In the genomic region with DNA sequence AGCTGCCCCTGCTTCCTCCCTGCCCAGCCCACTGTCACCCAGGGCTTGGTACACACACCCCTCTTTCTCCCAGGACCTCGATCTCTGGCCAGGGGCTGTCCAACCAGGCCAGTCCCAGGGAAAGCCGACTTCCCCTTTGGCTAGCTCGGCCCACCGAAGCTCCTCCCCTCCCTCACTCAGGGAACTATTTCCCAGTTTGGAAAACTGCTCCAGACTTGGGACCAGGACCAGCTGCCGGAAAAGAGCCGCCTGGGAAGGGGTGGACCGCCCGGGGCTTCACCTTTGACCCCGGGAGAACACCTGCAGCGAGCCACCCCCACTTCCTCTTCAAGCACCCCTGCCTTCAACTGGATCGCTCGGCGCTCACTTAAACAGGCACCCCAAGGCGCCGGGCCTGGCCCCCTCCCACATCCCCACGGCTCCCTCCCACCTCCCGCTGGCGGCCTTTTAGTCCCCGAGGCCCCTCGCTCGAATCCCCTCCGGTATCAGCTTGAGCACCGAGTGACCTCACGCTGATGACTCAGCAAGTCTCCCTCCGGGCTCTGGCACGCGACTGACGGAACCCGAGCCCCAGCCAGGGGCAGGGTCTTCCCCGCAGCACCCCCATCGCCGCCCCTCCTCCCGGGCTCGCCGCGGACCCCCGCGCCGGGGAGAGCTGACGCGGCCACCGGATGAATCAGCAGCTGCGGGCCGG, we compare ENCODE assay signal across 8 cellular contexts. TPM values are rescaled to one million over a fixed set of nuclear protein-coding genes. Genes with fewer than 3 reads are reported as not detected.
DNase-seq lines count a peak whose midpoint lies in the region; ATAC-seq, FAIRE-seq and TF ChIP-seq lines count a peak whose summit lies in the region.

No MANE protein-coding gene starts in this region.

- ATAC-seq in GM18502 (IDR thresholded peaks at IDR 0.05; ENCODE audit: poor library complexity, unreplicated experiment), result peak; percentile 11
- ATAC-seq in HG03521 (IDR thresholded peaks at IDR 0.05; ENCODE audit: unreplicated experiment), result peak; percentile 10
- peak; percentile 39 to 72 (median 66) for ATAC-seq in pancreas

- H3K4me1 ChIP-seq in pancreas, result peaks cover 14 to 35% (median 20%) of the 10 kb centered on the region in 3 donors

- H3K4me3 Mint-ChIP-seq in activated naive CD8-positive, alpha-beta T cell treated with anti-CD3 and anti-CD28 coated beads for 36 hours, result peak overlapping the region; percentile 87
- peak overlapping the region; percentile 90 for H3K4me3 Mint-ChIP-seq in glutamatergic neuron (ENCODE audit: unreplicated experiment)

- H3K36me3 ChIP-seq in pancreas, result peaks cover 0 to 6% (median 0%) of the 10 kb centered on the region in 3 donors

- WGBS in pancreas, 2 donors, result 0 to 1% methylated on average over 40 to 44 of the region's 44 CpGs

- no peak for FAIRE-seq in pancreas (lab: Jason Lieb, UNC)

- intact Hi-C loops in pancreas (cut with DNase I), result no loop called here

- H3K9me3 Mint-ChIP-seq in activated naive CD8-positive, alpha-beta T cell treated with anti-CD3 and anti-CD28 coated beads for 36 hours, result no peaks in the 10 kb centered on the region
- peaks cover 8% of the 10 kb centered on the region for H3K9me3 Mint-ChIP-seq in glutamatergic neuron (ENCODE audit: unreplicated experiment)

- DNase-seq in 8988T (peak; percentile 76), SK-N-DZ (ENCODE audit: low spot score) (peak; percentile 63), glutamatergic neuron (peak; percentile 67), pancreas (peak; percentile 80 to 92 (median 86)), ureter (ENCODE audit: low spot score) (peak; percentile 80)
- peak; percentile 68 for DNase-seq in activated naive CD8-positive, alpha-beta T cell treated with anti-CD3 and anti-CD28 coated beads for 36 hours

- TF ChIP-seq CTCF in glutamatergic neuron (IDR thresholded peaks at IDR 0.05; ENCODE audit: partially characterized antibody, unreplicated experiment), result no peak
- no peak for TF ChIP-seq CTCF in pancreas (IDR thresholded peaks at IDR 0.05)

- H3K4me3 ChIP-seq in pancreas, result peak overlapping the region; percentile 84 to 93 (median 90)

- H3K4me1 Mint-ChIP-seq in activated naive CD8-positive, alpha-beta T cell treated with anti-CD3 and anti-CD28 coated beads for 36 hours, result peaks cover 20% of the 10 kb centered on the region
- H3K4me1 Mint-ChIP-seq in glutamatergic neuron (ENCODE audit: low read depth, unreplicated experiment), result peaks cover 29% of the 10 kb centered on the region

- H3K36me3 Mint-ChIP-seq in activated naive CD8-positive, alpha-beta T cell treated with anti-CD3 and anti-CD28 coated beads for 36 hours, result peaks cover 2% of the 10 kb centered on the region
- no peaks in the 10 kb centered on the region for H3K36me3 Mint-ChIP-seq in glutamatergic neuron (ENCODE audit: unreplicated experiment)

- no peaks in the 10 kb centered on the region for H3K27me3 ChIP-seq in pancreas

- peaks cover 10% of the 10 kb centered on the region for H3K27me3 Mint-ChIP-seq in activated naive CD8-positive, alpha-beta T cell treated with anti-CD3 and anti-CD28 coated beads for 36 hours
- H3K27me3 Mint-ChIP-seq in glutamatergic neuron (ENCODE audit: unreplicated experiment), result peaks cover 5% of the 10 kb centered on the region

- peak overlapping the region; percentile 83 to 96 (median 92) for H3K27ac ChIP-seq in pancreas

- H3K27ac Mint-ChIP-seq in activated naive CD8-positive, alpha-beta T cell treated with anti-CD3 and anti-CD28 coated beads for 36 hours, result peak overlapping the region; percentile 89
- peak overlapping the region; percentile 72 for H3K27ac Mint-ChIP-seq in glutamatergic neuron (ENCODE audit: unreplicated experiment)

- H3K9me3 ChIP-seq in pancreas, result no peaks in the 10 kb centered on the region

RNA-seq across cellular contexts. Expression of a gene that starts 0.9 kb away (rescaled TPM):
- polyA plus RNA-seq in SK-N-DZ (2014; cell fraction: cytosol; rRNA removed), result 23.9 and 27.7 TPM in 2 replicates
- polyA plus RNA-seq in SK-N-DZ (2014; cell fraction: nucleus; rRNA removed), result 39.9 and 56.8 TPM in 2 replicates
- total RNA-seq in activated naive CD8-positive, alpha-beta T cell treated with anti-CD3 and anti-CD28 coated beads for 36 hours, result 10 to 100 TPM; 18.4 to 19.2 TPM
- total RNA-seq in glutamatergic neuron (ENCODE audit: unreplicated experiment) (30.6 TPM), pancreas (10 to 100 TPM in 1 of 6 donors, 1 to 10 TPM in 5; 6.4 to 11.1 (median 8.0) TPM), ureter (14.1 TPM)
- 1 to 10 TPM; 6.9 to 8.2 TPM for polyA plus RNA-seq in pancreas

RNA-seq across cellular contexts. Expression of a gene that starts 8.6 kb away (rescaled TPM):
- 13.1 and 31.6 TPM in 2 replicates for polyA plus RNA-seq in SK-N-DZ (2014; cell fraction: cytosol; rRNA removed)
- polyA plus RNA-seq in SK-N-DZ (2014; cell fraction: nucleus; rRNA removed), result 103 and 122 TPM in 2 replicates
- 10 to 100 TPM; 27.3 to 30.1 TPM for total RNA-seq in activated naive CD8-positive, alpha-beta T cell treated with anti-CD3 and anti-CD28 coated beads for 36 hours
- total RNA-seq in glutamatergic neuron (ENCODE audit: unreplicated experiment), result 38.7 TPM
- total RNA-seq in pancreas, result 10 to 100 TPM in 5 of 6 donors, 1 to 10 TPM in 1; 9.6 to 18.1 (median 12.0) TPM
- 10 to 100 TPM; 33.8 to 40.2 TPM for polyA plus RNA-seq in pancreas
- 30.4 TPM for total RNA-seq in ureter

RNA-seq across cellular contexts. Expression of a gene that starts 10.5 kb away (rescaled TPM):
- polyA plus RNA-seq in SK-N-DZ (2014; cell fraction: cytosol; rRNA removed), result 394 and 456 TPM in 2 replicates
- polyA plus RNA-seq in SK-N-DZ (2014; cell fraction: nucleus; rRNA removed), result 318 and 406 TPM in 2 replicates
- total RNA-seq in activated naive CD8-positive, alpha-beta T cell treated with anti-CD3 and anti-CD28 coated beads for 36 hours, result 100 to 1,000 TPM; 158 to 169 TPM
- total RNA-seq in glutamatergic neuron (ENCODE audit: unreplicated experiment) (68.1 TPM), pancreas (100 to 1,000 TPM in 1 of 6 donors, 10 to 100 TPM in 5; 30.6 to 158 (median 52.3) TPM), ureter (63.9 TPM)
- 10 to 100 TPM; 25.4 to 36.9 TPM for polyA plus RNA-seq in pancreas

RNA-seq across cellular contexts. Expression of a gene that starts 15.4 kb away (rescaled TPM):
- 45.0 and 45.3 TPM in 2 replicates for polyA plus RNA-seq in SK-N-DZ (2014; cell fraction: cytosol; rRNA removed)
- polyA plus RNA-seq in SK-N-DZ (2014; cell fraction: nucleus; rRNA removed), result 168 and 187 TPM in 2 replicates
- total RNA-seq in activated naive CD8-positive, alpha-beta T cell treated with anti-CD3 and anti-CD28 coated beads for 36 hours, result 10 to 100 TPM; 20.8 to 21.4 TPM
- total RNA-seq in glutamatergic neuron (ENCODE audit: unreplicated experiment) (63.0 TPM), pancreas (10 to 100 TPM in 5 of 6 donors, 1 to 10 TPM in 1; 9.0 to 20.7 (median 15.0) TPM), ureter (58.9 TPM)
- polyA plus RNA-seq in pancreas, result 10 to 100 TPM; 22.3 to 35.3 TPM

RNA-seq across cellular contexts. Expression of a gene that starts 20.4 kb away (rescaled TPM):
- polyA plus RNA-seq in SK-N-DZ (2014; cell fraction: cytosol; rRNA removed), result 0.21 and 0.28 TPM in 2 replicates
- 0.09 TPM in 1 of 2 replicates, not detected in the other for polyA plus RNA-seq in SK-N-DZ (2014; cell fraction: nucleus; rRNA removed)
- total RNA-seq in activated naive CD8-positive, alpha-beta T cell treated with anti-CD3 and anti-CD28 coated beads for 36 hours, result not detected
- total RNA-seq in glutamatergic neuron (ENCODE audit: unreplicated experiment), result 0.69 TPM
- total RNA-seq in pancreas, result not detected
- polyA plus RNA-seq in pancreas, result not detected
- total RNA-seq in ureter, result not detected

Comparison
In these comparisons a context has a peak if more than half of its experiments do, and no peak if none do; other contexts are left out.
1. Peak in every context shown above with its lines: DNase-seq, ATAC-seq, H3K4me3 ChIP-seq and H3K27ac ChIP-seq.
2. ATAC-seq: peak in every context shown above with its lines; median percentile 66 in pancreas; 11 in GM18502; 10 in HG03521.